In genomic region chr1:225656259-225656655, GRCh38 we compare ENCODE assay signal across 8 cellular contexts. TPM values are rescaled to one million over a fixed set of nuclear protein-coding genes. Genes with fewer than 3 reads are reported as not detected.
DNase-seq lines count a peak whose midpoint lies in the region; ATAC-seq and TF ChIP-seq lines count a peak whose summit lies in the region.
"Not testable (repeated sequence)": the region's sequence is repeated elsewhere in the genome, so short reads cannot be mapped to it uniquely, and the experiment has no call there.
"Had no signal": no experiment of that assay in that cellular context is flagged by ENCODE, and none has a peak within 500 bp of the region (broad histone marks: within the 10 kb centered on the region; RNA-seq: fewer than 3 reads in every experiment).

No MANE protein-coding gene starts in this region.

- H3K27ac ChIP-seq in RWPE2 (ENCODE audit: poor library complexity, severe bottlenecking) (peak overlapping the region; percentile 91), breast epithelium (peak overlapping the region; percentile 56 to 99), gastroesophageal sphincter (peak overlapping the region; percentile 97 to 100 (median 99)), mucosa of rectum (ENCODE audit: low read depth in 2 of 2, low read length in 2 of 2) (peak overlapping the region; percentile 29 to 35), psoas muscle (peak overlapping the region; percentile 99), subcutaneous abdominal adipose tissue (ENCODE audit: low read depth, low read length) (peak overlapping the region; percentile 76)

- not testable (repeated sequence) for DNase-seq in Calu3; RWPE2 (ENCODE audit: low spot score); breast epithelium (ENCODE audit: low spot score in 2 of 2); psoas muscle

- WGBS in gastroesophageal sphincter (ENCODE audit: low coverage in 1 of 2), 2 donors, result 66 to 71% methylated on average over 1 to 2 of the region's 3 CpGs
- WGBS in psoas muscle, 3 donors, result 83 to 90% (median 87%) methylated on average over 3 of the region's 3 CpGs

- peaks cover 32% of the 10 kb centered on the region for H3K36me3 Mint-ChIP-seq in Calu3 (ENCODE audit: insufficient read depth, unreplicated experiment)

- ATAC-seq in RWPE2 (ENCODE audit: low read depth); gastroesophageal sphincter; psoas muscle: not testable (repeated sequence)

- peaks cover 38% of the 10 kb centered on the region for H3K4me1 Mint-ChIP-seq in Calu3 (ENCODE audit: low read depth, unreplicated experiment)

- H3K9me3 ChIP-seq in RWPE2 (ENCODE audit: severe bottlenecking); breast epithelium; gastroesophageal sphincter; mucosa of rectum (ENCODE audit: control insufficient read depth in 2 of 2, low read length in 2 of 2); psoas muscle; subcutaneous abdominal adipose tissue (ENCODE audit: control insufficient read depth in 5 of 5, low read length in 5 of 5): not testable (repeated sequence)

- not testable (repeated sequence) for TF ChIP-seq POLR2A in breast epithelium (IDR thresholded peaks at IDR 0.05); gastroesophageal sphincter (IDR thresholded peaks at IDR 0.05)

- not testable (repeated sequence) for H3K27me3 Mint-ChIP-seq in Calu3 (ENCODE audit: unreplicated experiment)

- not testable (repeated sequence) for H3K9ac ChIP-seq in mucosa of rectum (ENCODE audit: low read depth in 1 of 2, low read length in 2 of 2); subcutaneous abdominal adipose tissue (ENCODE audit: low read length in 5 of 5)

- not testable (repeated sequence) for H3K36me3 ChIP-seq in RWPE2 (ENCODE audit: low read depth); breast epithelium; gastroesophageal sphincter; mucosa of rectum (ENCODE audit: control insufficient read depth in 2 of 2, insufficient read depth in 2 of 2, low read length in 2 of 2); psoas muscle (ENCODE audit: insufficient read depth in 1 of 2, low read depth in 1 of 2); subcutaneous abdominal adipose tissue (ENCODE audit: control insufficient read depth in 5 of 5, insufficient read depth in 5 of 5, low read length in 5 of 5)

- not testable (repeated sequence) for H3K27me3 ChIP-seq in RWPE2 (ENCODE audit: insufficient read depth, poor library complexity, severe bottlenecking); breast epithelium; gastroesophageal sphincter; mucosa of rectum (ENCODE audit: control insufficient read depth in 2 of 2, insufficient read depth in 2 of 2, low read length in 2 of 2); psoas muscle (ENCODE audit: insufficient read depth in 3 of 3, low read length in 2 of 3); subcutaneous abdominal adipose tissue (ENCODE audit: control insufficient read depth in 5 of 5, insufficient read depth in 4 of 5, low read length in 5 of 5)

- H3K4me1 ChIP-seq in RWPE2 (ENCODE audit: insufficient read depth, poor library complexity, severe bottlenecking) (peaks cover 39% of the 10 kb centered on the region), gastroesophageal sphincter (peaks cover 7 to 57% (median 31%) of the 10 kb centered on the region in 3 donors), mucosa of rectum (ENCODE audit: control insufficient read depth in 2 of 2, insufficient read depth in 2 of 2, low read length in 2 of 2) (peaks cover 3 to 10% of the 10 kb centered on the region in 2 donors), psoas muscle (peaks cover 30% of the 10 kb centered on the region), subcutaneous abdominal adipose tissue (ENCODE audit: control insufficient read depth in 5 of 5, insufficient read depth in 5 of 5, low read length in 5 of 5) (peaks cover 0 to 43% (median 33%) of the 10 kb centered on the region in 5 donors)
- not testable (repeated sequence) for H3K4me1 ChIP-seq in breast epithelium

- not testable (repeated sequence) for TF ChIP-seq EP300 in gastroesophageal sphincter (IDR thresholded peaks at IDR 0.05)

- H3K4me3 ChIP-seq in RWPE2 (ENCODE audit: severe bottlenecking); breast epithelium; gastroesophageal sphincter; mucosa of rectum (ENCODE audit: low read length in 2 of 2); psoas muscle; subcutaneous abdominal adipose tissue (ENCODE audit: low read depth in 1 of 5, low read length in 5 of 5): not testable (repeated sequence)

- H3K9me3 Mint-ChIP-seq in Calu3 (ENCODE audit: low read depth, unreplicated experiment), result not testable (repeated sequence)

- CTCF ChIA-PET in Calu3 (lab: Charles Lee), result not testable (repeated sequence)

- H3K27ac Mint-ChIP-seq in Calu3 (ENCODE audit: unreplicated experiment), result peak overlapping the region; percentile 20

- not testable (repeated sequence) for TF ChIP-seq CTCF in Calu3 (IDR thresholded peaks at IDR 0.05; ENCODE audit: unreplicated experiment); RWPE2 (IDR thresholded peaks at IDR 0.05; ENCODE audit: poor library complexity, severe bottlenecking); breast epithelium (IDR thresholded peaks at IDR 0.05); gastroesophageal sphincter (IDR thresholded peaks at IDR 0.05); psoas muscle (IDR thresholded peaks at IDR 0.05)

- intact Hi-C loops in Calu3 (cut with micrococcal nuclease; ENCODE audit: unreplicated experiment) (loop anchor here (5.0 to 10.0 kb wide), 2 partner anchors 36 to 171 kb away; no protein-coding TSS in a partner anchor), psoas muscle (cut with DNase I) (loop anchor here in 1 of 2 donors (5.0 to 10.0 kb wide), 2 partner anchors 61 to 116 kb away; no protein-coding TSS in a partner anchor)
- intact Hi-C loops in breast epithelium (cut with DNase I; ENCODE audit: low total_unique reads), result not testable (repeated sequence)

- BruUV-seq in Calu3 (replicated peaks; lab: Mats Ljungman, UMichigan), result not testable (repeated sequence)

- not testable (repeated sequence) for H3K4me3 Mint-ChIP-seq in Calu3 (ENCODE audit: low read depth, unreplicated experiment)

RNA-seq across cellular contexts. Expression of gene ENAH, which starts 3.3 kb away (rescaled TPM):
- total RNA-seq in Calu3 (2022), result 92.6 and 103 TPM in 2 replicates
- 10 to 100 TPM; 36.2 to 62.9 (median 48.2) TPM for total RNA-seq in breast epithelium
- 100 to 1,000 TPM; 158 to 295 (median 225) TPM for total RNA-seq in gastroesophageal sphincter
- total RNA-seq in psoas muscle, result 100 to 1,000 TPM; 119 to 262 (median 177) TPM
- 10 to 100 TPM; 17.1 to 76.4 (median 38.8) TPM for polyA plus RNA-seq in psoas muscle
- total RNA-seq: activated CD4-positive, alpha-beta memory T cell treated with anti-CD3 and anti-CD28 coated beads, Interleukin-2, amount 10 ng/mL, durations not matched to agents 7 days and 5 days had no signal

Comparison
In these comparisons a context has a peak if more than half of its experiments do, and no peak if none do; other contexts are left out.
1. H3K27ac ChIP-seq: peak in every context shown above with its lines; median percentile 99 in gastroesophageal sphincter; 99 in psoas muscle; 91 in RWPE2; 78 in breast epithelium; 76 in subcutaneous abdominal adipose tissue; 32 in mucosa of rectum.